Comparison of ENCODE assay signal across 9 cellular contexts in the genomic region with DNA sequence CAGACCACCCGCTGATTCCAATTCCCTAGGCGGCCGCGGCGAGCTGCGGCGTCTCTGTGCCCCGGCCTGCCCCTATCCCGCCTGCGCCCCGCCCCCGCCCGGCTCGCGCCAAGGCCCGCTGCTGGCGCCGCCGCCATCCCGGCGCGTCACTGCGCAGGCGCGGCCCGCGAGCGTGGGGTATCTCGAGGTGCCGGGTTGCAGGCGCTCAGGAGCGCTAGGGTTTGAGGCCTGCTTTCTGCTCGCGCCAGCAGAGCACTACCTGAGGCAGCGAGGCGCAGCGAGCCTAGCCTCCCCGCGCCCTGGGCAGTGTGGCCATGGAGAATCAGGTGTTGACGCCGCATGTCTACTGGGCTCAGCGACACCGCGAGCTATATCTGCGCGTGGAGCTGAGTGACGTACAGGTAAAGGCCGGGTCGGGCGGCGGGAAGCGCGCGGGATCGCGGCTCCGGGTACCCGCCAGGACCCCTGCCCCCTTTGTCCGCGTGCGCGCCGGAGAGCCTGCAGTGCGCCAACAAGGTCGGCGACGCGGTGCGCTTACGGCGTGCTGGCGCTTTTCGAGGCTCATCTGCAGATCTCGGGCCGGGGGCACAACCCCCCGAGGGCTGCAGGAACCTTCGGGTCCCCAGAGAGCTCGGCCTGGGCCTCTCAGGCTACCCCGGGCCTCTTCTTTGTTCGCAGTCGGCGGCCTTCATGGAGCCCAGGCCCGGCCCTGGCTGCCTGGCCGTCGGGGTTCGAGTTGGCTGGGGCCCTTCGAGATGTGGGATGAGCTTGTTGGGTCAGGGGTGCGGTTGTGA. TPM values are rescaled to one million over a fixed set of nuclear protein-coding genes. Genes with fewer than 3 reads are reported as not detected.
A peak's percentile ranks its signal among the peaks of the same experiment; 100 is the strongest.
DNase-seq lines count a peak whose midpoint lies in the region; ATAC-seq, FAIRE-seq and TF ChIP-seq lines count a peak whose summit lies in the region.
"Had no signal": no experiment of that assay in that cellular context is flagged by ENCODE, and none has a peak within 500 bp of the region (broad histone marks: within the 10 kb centered on the region; RNA-seq: fewer than 3 reads in every experiment).

A gene with protein sequence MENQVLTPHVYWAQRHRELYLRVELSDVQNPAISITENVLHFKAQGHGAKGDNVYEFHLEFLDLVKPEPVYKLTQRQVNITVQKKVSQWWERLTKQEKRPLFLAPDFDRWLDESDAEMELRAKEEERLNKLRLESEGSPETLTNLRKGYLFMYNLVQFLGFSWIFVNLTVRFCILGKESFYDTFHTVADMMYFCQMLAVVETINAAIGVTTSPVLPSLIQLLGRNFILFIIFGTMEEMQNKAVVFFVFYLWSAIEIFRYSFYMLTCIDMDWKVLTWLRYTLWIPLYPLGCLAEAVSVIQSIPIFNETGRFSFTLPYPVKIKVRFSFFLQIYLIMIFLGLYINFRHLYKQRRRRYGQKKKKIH (plus strand): TSS at position 146 of the 794 bp plus-strand sequence. CDS start 169 bp downstream, at position 315.

- H2BK120ac ChIP-seq in H1 (replicated peaks; ENCODE audit: low read depth, low read length) (no peak within 1 kb of the TSS), mesenchymal stem cell (ENCODE audit: low read depth, low read length) (no peak within 1 kb of the TSS)

- no peaks in the 10 kb centered on the region for H3K9me3 Mint-ChIP-seq in CD14-positive monocyte

- H4K8ac ChIP-seq in H1 (ENCODE audit: extremely low read depth, insufficient read depth, low read length), result peak within 1 kb of the TSS; percentile 98
- H4K8ac ChIP-seq in mesenchymal stem cell (ENCODE audit: low read length), result peak within 1 kb of the TSS; percentile 93

- H4K20me1 ChIP-seq in H1 (replicated peaks in 1 of 2; ENCODE audit: control insufficient read depth in 1 of 2, insufficient read depth in 2 of 2, low read length in 2 of 2), result peaks cover 15 to 16% of the 10 kb centered on the region in 2 experiments

- H2BK5ac ChIP-seq in H1 (ENCODE audit: low read depth, low read length) (peak within 1 kb of the TSS; percentile 96), mesenchymal stem cell (ENCODE audit: low read depth, low read length, poor library complexity, severe bottlenecking) (peak within 1 kb of the TSS; percentile 1)

- no peak for TF ChIP-seq EP300 in H1 (IDR thresholded peaks at IDR 0.05; ENCODE audit: borderline replicate concordance in 1 of 2, low read depth in 2 of 2, low read length in 2 of 2)

- intact Hi-C loops in CD14-positive monocyte (cut with micrococcal nuclease), result no loop called here

- TF ChIP-seq CTCF in CD14-positive monocyte (IDR thresholded peaks at IDR 0.05) (no peak), H1 (IDR thresholded peaks at IDR 0.05; ENCODE audit: control extremely low read depth in 1 of 3, insufficient read depth in 1 of 3, low read depth in 1 of 3, low read length in 3 of 3) (no peak)

- no peak within 1 kb of the TSS for H3K14ac ChIP-seq in H1 (ENCODE audit: insufficient read length)
- peak within 1 kb of the TSS in 1 of 2 experiments; percentile 84 for H3K14ac ChIP-seq in mesenchymal stem cell (ENCODE audit: low read length in 2 of 2)

- peak within 1 kb of the TSS; percentile 91 for H3K56ac ChIP-seq in H1 (replicated peaks; ENCODE audit: insufficient read length, low read depth, low read length)

- H3K79me1 ChIP-seq in H1 (ENCODE audit: low read depth, low read length) (peaks cover 8% of the 10 kb centered on the region; the same call in 1 of the 2 replicates), mesenchymal stem cell (replicated peaks; ENCODE audit: low read length, poor library complexity, severe bottlenecking) (no peaks in the 10 kb centered on the region)

- no peaks in the 10 kb centered on the region for H3K9me3 ChIP-seq in H1 (ENCODE audit: insufficient read depth in 2 of 2, low read depth in 1 of 2, low read length in 1 of 2)
- no peaks in the 10 kb centered on the region for H3K9me3 ChIP-seq in mesenchymal stem cell (ENCODE audit: control insufficient read depth, low read length)

- peak within 1 kb of the TSS; percentile 91 for H2AFZ ChIP-seq in H1 (ENCODE audit: low read length)
- H2AFZ ChIP-seq in mesenchymal stem cell (ENCODE audit: low read depth, low read length), result peak within 1 kb of the TSS; percentile 73

- no peaks in the 10 kb centered on the region; a peak in 1 of 8 replicates for H3K36me3 ChIP-seq in H1 (ENCODE audit: control insufficient read depth in 2 of 4, insufficient read depth in 4 of 4, low read length in 3 of 4)
- no peaks in the 10 kb centered on the region for H3K36me3 ChIP-seq in mesenchymal stem cell (ENCODE audit: control insufficient read depth in 1 of 2, insufficient read depth in 2 of 2, low read depth in 1 of 2, low read length in 2 of 2)

- H3K4me3 Mint-ChIP-seq in CD14-positive monocyte, result peak within 1 kb of the TSS; percentile 82 to 90

- peaks cover 4 to 14% (median 8%) of the 10 kb centered on the region in 4 experiments for H3K4me1 ChIP-seq in H1 (replicated peaks in 1 of 4; ENCODE audit: control insufficient read depth in 3 of 4, insufficient read depth in 4 of 4, low read length in 3 of 4)
- H3K4me1 ChIP-seq in mesenchymal stem cell (ENCODE audit: control insufficient read depth, insufficient read depth, low read depth, low read length), result peaks cover 4% of the 10 kb centered on the region

- H3K4ac ChIP-seq in H1 (replicated peaks; ENCODE audit: insufficient read length, low read depth, low read length) (peak within 1 kb of the TSS; percentile 99), mesenchymal stem cell (ENCODE audit: low read depth in 1 of 2, low read length in 2 of 2) (peak within 1 kb of the TSS; percentile 1 to 83)

- H3K4me3 ChIP-seq in H1 (ENCODE audit: extremely low read depth in 1 of 4, insufficient read depth in 2 of 4, low read depth in 3 of 4, low read length in 4 of 4), result peak within 1 kb of the TSS; percentile 75 to 92 (median 89)
- peak within 1 kb of the TSS; percentile 74 to 94 for H3K4me3 ChIP-seq in mesenchymal stem cell (ENCODE audit: insufficient read depth in 1 of 2, low read depth in 1 of 2, low read length in 2 of 2)

- H4K91ac ChIP-seq in H1 (replicated peaks; ENCODE audit: insufficient read length, low read length), result peak within 1 kb of the TSS; percentile 99
- peak within 1 kb of the TSS; percentile 94 for H4K91ac ChIP-seq in mesenchymal stem cell (ENCODE audit: low read length)

- peak within 1 kb of the TSS; percentile 55 to 88 for H3K4me2 ChIP-seq in H1 (ENCODE audit: insufficient read depth in 1 of 2, low read depth in 2 of 2, low read length in 2 of 2)
- peak within 1 kb of the TSS; percentile 67 for H3K4me2 ChIP-seq in mesenchymal stem cell (ENCODE audit: low read length, poor library complexity, severe bottlenecking)

- H2BK15ac ChIP-seq in H1 (ENCODE audit: low read length) (no peak within 1 kb of the TSS; the same call in 1 of the 2 replicates), mesenchymal stem cell (ENCODE audit: low read depth, poor library complexity, severe bottlenecking) (no peak within 1 kb of the TSS)

- H3K23ac ChIP-seq in H1 (ENCODE audit: insufficient read length) (no peak within 1 kb of the TSS), mesenchymal stem cell (ENCODE audit: low read length in 2 of 2) (peak within 1 kb of the TSS in 1 of 2 experiments; percentile 37)

- TF ChIP-seq RAD21 in H1 (IDR thresholded peaks at IDR 0.05 in 1 of 2, conservative IDR thresholded peaks at IDR 0.05 in 1 of 2; ENCODE audit: low read depth in 2 of 2, low read length in 2 of 2), result no peak

- peaks cover 2% of the 10 kb centered on the region; the same call in 1 of the 2 replicates for H3K23me2 ChIP-seq in H1 (ENCODE audit: low read depth, low read length)

- peaks cover 8% of the 10 kb centered on the region for H3K4me1 Mint-ChIP-seq in CD14-positive monocyte

- H3K27ac ChIP-seq in H1 (ENCODE audit: low read depth, low read length), result peak within 1 kb of the TSS; percentile 96
- H3K27ac ChIP-seq in mesenchymal stem cell (ENCODE audit: low read length, poor library complexity, severe bottlenecking), result peak within 1 kb of the TSS; percentile 36

- TF ChIP-seq POLR2A in H1 (IDR thresholded peaks at IDR 0.05; ENCODE audit: control extremely low read depth in 1 of 2, low read depth in 2 of 2, low read length in 2 of 2), result peak; percentile 64 to 79

- no peaks in the 10 kb centered on the region for H3K27me3 ChIP-seq in H1 (replicated peaks in 1 of 4; ENCODE audit: control insufficient read depth in 3 of 4, extremely low read depth in 1 of 4, insufficient read depth in 3 of 4, low read length in 3 of 4)
- no peaks in the 10 kb centered on the region for H3K27me3 ChIP-seq in mesenchymal stem cell (ENCODE audit: control insufficient read depth in 1 of 2, insufficient read depth in 1 of 2, low read length in 2 of 2)

- peak; percentile 81 for ATAC-seq in GM19438 (IDR thresholded peaks at IDR 0.05; ENCODE audit: low read depth, unreplicated experiment)

- no peak for FAIRE-seq in H1 (lab: Jason Lieb, UNC)
- FAIRE-seq: colon had no signal

- no peak within 1 kb of the TSS for H2BK20ac ChIP-seq in H1 (ENCODE audit: low read length)

- POLR2A ChIA-PET in H1 (lab: Charles Lee; ENCODE audit: partially characterized antibody), result interaction anchor here (0.7 to 3.6 kb wide), 18 partner anchors 9 to 462 kb away, joined by 3 to 29 read pairs (median 6); a partner anchor contains a TSS

- H3K27ac Mint-ChIP-seq in CD14-positive monocyte, result peak within 1 kb of the TSS in 4 of 7 donors; percentile 19 to 75 (median 57)

- H3K36me3 Mint-ChIP-seq in CD14-positive monocyte, result peaks cover 0 to 2% of the 10 kb centered on the region in 2 donors

- H3K9ac ChIP-seq in H1 (replicated peaks in 1 of 4; ENCODE audit: extremely low read depth in 1 of 4, low read depth in 3 of 4, low read length in 3 of 4), result peak within 1 kb of the TSS; percentile 88 to 99 (median 98)
- peak within 1 kb of the TSS; percentile 91 for H3K9ac ChIP-seq in mesenchymal stem cell (ENCODE audit: low read length)

- 1% methylated on average over 85 of the region's 88 CpGs; no CpG with 5 or more reads in 1 of the 2 experiments for WGBS in H1 (ENCODE audit: extremely low coverage in 1 of 2, insufficient coverage in 1 of 2, insufficient read length in 1 of 2, insufficient replicate concordance in 2 of 2, low coverage in 1 of 2, low lambda C conversion rate in 2 of 2, missing lambda C conversion rate in 1 of 2), 2 experiments
- WGBS in mesenchymal stem cell, result under 1% methylated on average over 83 of the region's 88 CpGs

- CTCF ChIA-PET in H1 (lab: Charles Lee; ENCODE audit: partially characterized antibody), result interaction anchor here (0.6 to 1.3 kb wide), 5 partner anchors 14 to 378 kb away, joined by 3 read pairs; no protein-coding TSS in a partner anchor

- peaks cover 0 to 5% (median 1%) of the 10 kb centered on the region in 3 donors for H3K27me3 Mint-ChIP-seq in CD14-positive monocyte (ENCODE audit: low read depth in 3 of 3)

- H4K5ac ChIP-seq in H1 (ENCODE audit: insufficient read length, low read depth, low read length), result peak within 1 kb of the TSS; percentile 96

- H3K79me2 ChIP-seq in H1 (ENCODE audit: control insufficient read depth in 1 of 2, insufficient read depth in 2 of 2, low read length in 2 of 2), result peaks cover 30 to 48% of the 10 kb centered on the region in 2 experiments

- H2BK12ac ChIP-seq in H1 (ENCODE audit: low read depth, low read length), result peak within 1 kb of the TSS; percentile 90
- H2BK12ac ChIP-seq in mesenchymal stem cell (ENCODE audit: low read length in 2 of 2), result peak within 1 kb of the TSS in 1 of 2 experiments; percentile 29

- DNase-seq in CD14-positive monocyte (ENCODE audit: low spot score) (peak; percentile 67), HS-27A (ENCODE audit: low read depth) (peak; percentile 73), H1 (ENCODE audit: low read depth in 1 of 2, low spot score in 2 of 2) (peak; percentile 44 to 96), mesenchymal stem cell (peak; percentile 77)
- DNase-seq in NK-92 treated with Interleukin-12 subunit alpha and Interleukin-12 subunit beta, amount 100 ng/mL, for 24 hours (lab: John Stamatoyannopoulos, UW), result peak; percentile 85
- DNase-seq in activated CD8-positive, alpha-beta memory T cell treated with anti-CD3 and anti-CD28 coated beads for 4 hours (ENCODE audit: low read depth in 2 of 2), result peak; percentile 79 to 81
- DNase-seq in stimulated activated CD8-positive, alpha-beta memory T cell treated with anti-CD3 and anti-CD28 coated beads, Interleukin-12 subunit alpha, Interleukin-12 subunit beta, amount 100 ng/mL, for 4 hours (ENCODE audit: low read depth), result peak; percentile 89

- H2AK5ac ChIP-seq in H1 (ENCODE audit: low read depth, low read length), result 0 out of 2 replicates have a peak within 1 kb of the TSS, but pooled peaks have one; percentile 30
- H2AK5ac ChIP-seq in mesenchymal stem cell (ENCODE audit: low read length, severe bottlenecking), result no peak within 1 kb of the TSS

- H3K18ac ChIP-seq in H1 (ENCODE audit: extremely low read depth, low read length) (peak within 1 kb of the TSS; percentile 100), mesenchymal stem cell (ENCODE audit: low read depth in 1 of 2, low read length in 2 of 2) (peak within 1 kb of the TSS; percentile 75 to 96)

RNA-seq across cellular contexts. Expression of the gene that starts here (rescaled TPM):
- polyA plus RNA-seq in CD14-positive monocyte, result 10 to 100 TPM; 10.8 to 12.1 TPM
- total RNA-seq in H1 (2021; fragmentation: NEBNext Ultra II Directional; extraction: Animal tissue kit (Norgen Biotek cat#: 25700)), result 118 and 120 TPM in 2 replicates
- polyA plus RNA-seq in H1 (2011; rRNA removed), result 53.5 and 78.8 TPM in 2 replicates
- 89.0 TPM for polyA plus RNA-seq in H1 (2011; cell fraction: cytosol; rRNA removed)
- polyA plus RNA-seq in H1 (2011; cell fraction: nucleus; rRNA removed), result 39.2 TPM
- 83.5 to 108 TPM (median 93.7 TPM) in 4 replicates for polyA plus RNA-seq in H1 (2012, experiment 1 of 2)
- 15.0 TPM for polyA plus RNA-seq in H1 (2012, experiment 2 of 2)
- 211 TPM for polyA plus RNA-seq in H1 (2013, experiment 1 of 2)
- 243 TPM for polyA plus RNA-seq in H1 (2013, experiment 2 of 2)
- 74.7 and 108 TPM in 2 replicates for polyA minus RNA-seq in H1 (2011; rRNA and poly(A)+ RNA removed)
- polyA minus RNA-seq in H1 (2011; cell fraction: cytosol; rRNA and poly(A)+ RNA removed), result 63.1 TPM
- polyA minus RNA-seq in H1 (2011; cell fraction: nucleus; rRNA and poly(A)+ RNA removed), result 63.4 TPM
- 73.7 TPM for polyA plus RNA-seq in mesenchymal stem cell (2013, experiment 1 of 2)
- polyA plus RNA-seq in mesenchymal stem cell (2013, experiment 2 of 2), result 76.8 TPM

Comparison
In these comparisons a context has a peak if more than half of its experiments do, and no peak if none do; other contexts are left out.
1. Peak in every context shown above with its lines: DNase-seq, ATAC-seq, H3K4me3 ChIP-seq and H3K27ac ChIP-seq.